ENCODE assay signal across 2 cellular contexts in the genomic region with DNA sequence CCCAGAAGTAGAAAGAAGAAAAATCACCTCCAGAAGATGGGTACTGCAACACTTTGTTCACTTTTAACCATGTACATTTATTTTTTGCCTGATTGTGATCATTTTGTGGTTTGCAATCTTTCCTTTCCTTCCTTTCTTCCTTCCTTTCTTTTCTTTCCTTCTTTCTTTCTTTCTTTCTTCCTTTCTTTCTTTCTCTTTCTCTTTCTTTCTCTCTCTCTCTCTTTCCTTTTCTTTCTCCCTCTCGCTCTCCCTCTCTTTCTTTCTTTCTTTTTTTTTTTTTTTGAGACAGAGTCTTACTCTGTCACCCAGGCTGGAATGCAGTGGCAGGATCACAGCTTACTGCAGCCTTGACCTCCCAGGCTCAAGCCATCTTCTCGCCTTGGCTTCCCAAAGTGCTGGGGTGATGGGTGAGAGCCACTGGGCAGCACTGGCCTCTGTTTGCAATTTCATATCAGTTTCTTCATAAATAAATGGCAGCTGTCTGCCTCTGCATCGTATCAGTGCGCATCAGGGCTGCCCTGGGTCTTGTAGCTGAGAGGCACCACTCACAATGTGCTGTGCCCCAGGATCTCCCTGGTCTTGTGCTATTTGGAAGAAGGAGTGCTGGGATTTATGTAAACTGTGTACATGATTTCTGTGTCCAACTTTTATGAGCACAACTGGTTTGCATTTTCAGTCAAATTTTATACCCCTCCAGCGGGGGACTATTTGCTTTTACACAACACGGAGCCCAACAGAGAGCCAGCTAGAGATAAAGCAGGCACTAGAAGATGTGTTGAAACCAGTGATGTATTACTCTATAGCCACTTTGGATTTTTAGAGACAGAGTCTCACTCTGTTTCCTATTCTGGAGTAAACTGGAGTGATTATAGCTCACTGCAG.
A peak's percentile ranks its signal among the peaks of the same experiment; 100 is the strongest.
TF ChIP-seq lines count a peak whose summit lies in the region.

No MANE protein-coding gene starts in this region.

TF ChIP-seq in HepG2, 621 proteins besides CTCF, POLR2A, EP300 and RAD21:
- TF ChIP-seq, protein P1, sequence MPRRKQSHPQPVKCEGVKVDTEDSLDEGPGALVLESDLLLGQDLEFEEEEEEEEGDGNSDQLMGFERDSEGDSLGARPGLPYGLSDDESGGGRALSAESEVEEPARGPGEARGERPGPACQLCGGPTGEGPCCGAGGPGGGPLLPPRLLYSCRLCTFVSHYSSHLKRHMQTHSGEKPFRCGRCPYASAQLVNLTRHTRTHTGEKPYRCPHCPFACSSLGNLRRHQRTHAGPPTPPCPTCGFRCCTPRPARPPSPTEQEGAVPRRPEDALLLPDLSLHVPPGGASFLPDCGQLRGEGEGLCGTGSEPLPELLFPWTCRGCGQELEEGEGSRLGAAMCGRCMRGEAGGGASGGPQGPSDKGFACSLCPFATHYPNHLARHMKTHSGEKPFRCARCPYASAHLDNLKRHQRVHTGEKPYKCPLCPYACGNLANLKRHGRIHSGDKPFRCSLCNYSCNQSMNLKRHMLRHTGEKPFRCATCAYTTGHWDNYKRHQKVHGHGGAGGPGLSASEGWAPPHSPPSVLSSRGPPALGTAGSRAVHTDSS (CRISPR knock-in tag; conservative IDR thresholded peaks at IDR 0.05): no peak
- TF ChIP-seq MED8 (CRISPR knock-in tag; IDR thresholded peaks at IDR 0.05; ENCODE audit: insufficient replicate concordance): no peak
- no peak for TF ChIP-seq ZNF776 (CRISPR knock-in tag; IDR thresholded peaks at IDR 0.05)
- TF ChIP-seq, protein P2, sequence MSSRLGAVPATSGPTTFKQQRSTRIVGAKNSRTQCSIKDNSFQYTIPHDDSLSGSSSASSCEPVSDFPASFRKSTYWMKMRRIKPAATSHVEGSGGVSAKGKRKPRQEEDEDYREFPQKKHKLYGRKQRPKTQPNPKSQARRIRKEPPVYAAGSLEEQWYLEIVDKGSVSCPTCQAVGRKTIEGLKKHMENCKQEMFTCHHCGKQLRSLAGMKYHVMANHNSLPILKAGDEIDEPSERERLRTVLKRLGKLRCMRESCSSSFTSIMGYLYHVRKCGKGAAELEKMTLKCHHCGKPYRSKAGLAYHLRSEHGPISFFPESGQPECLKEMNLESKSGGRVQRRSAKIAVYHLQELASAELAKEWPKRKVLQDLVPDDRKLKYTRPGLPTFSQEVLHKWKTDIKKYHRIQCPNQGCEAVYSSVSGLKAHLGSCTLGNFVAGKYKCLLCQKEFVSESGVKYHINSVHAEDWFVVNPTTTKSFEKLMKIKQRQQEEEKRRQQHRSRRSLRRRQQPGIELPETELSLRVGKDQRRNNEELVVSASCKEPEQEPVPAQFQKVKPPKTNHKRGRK (CRISPR knock-in tag; IDR thresholded peaks at IDR 0.05): 0 out of 2 replicates have a peak, but pooled peaks have one; percentile 35
- peak; percentile 76; the same call in 1 of the 2 replicates for TF ChIP-seq U2AF2 (IDR thresholded peaks at IDR 0.05; ENCODE audit: low read depth, low read length)

TF ChIP-seq in K562, 482 proteins besides CTCF, POLR2A, EP300 and RAD21:
- TF ChIP-seq SAFB (IDR thresholded peaks at IDR 0.05; ENCODE audit: borderline replicate concordance, low read depth, low read length) (no peak), NEUROD1 (IDR thresholded peaks at IDR 0.05; ENCODE audit: borderline replicate concordance, low read depth, low read length, partially characterized antibody) (no peak), MCM3 (IDR thresholded peaks at IDR 0.05) (no peak), HNRNPH1 (optimal IDR thresholded peaks at IDR 0.05; ENCODE audit: low read depth, low read length) (no peak), ZNF717 (CRISPR knock-in tag; IDR thresholded peaks at IDR 0.05) (no peak), NUFIP1 (IDR thresholded peaks at IDR 0.05; ENCODE audit: partially characterized antibody) (no peak), NR2C2 (CRISPR knock-in tag; IDR thresholded peaks at IDR 0.05) (no peak), NR2C2 (tag; IDR thresholded peaks at IDR 0.05) (no peak)
- TF ChIP-seq, protein P2 (tag; IDR thresholded peaks at IDR 0.05): peak; percentile 91
TF ChIP-seq in K562: peak in this region for 1.
